Comparison of ENCODE assay signal across 34 cellular contexts in the genomic region with DNA sequence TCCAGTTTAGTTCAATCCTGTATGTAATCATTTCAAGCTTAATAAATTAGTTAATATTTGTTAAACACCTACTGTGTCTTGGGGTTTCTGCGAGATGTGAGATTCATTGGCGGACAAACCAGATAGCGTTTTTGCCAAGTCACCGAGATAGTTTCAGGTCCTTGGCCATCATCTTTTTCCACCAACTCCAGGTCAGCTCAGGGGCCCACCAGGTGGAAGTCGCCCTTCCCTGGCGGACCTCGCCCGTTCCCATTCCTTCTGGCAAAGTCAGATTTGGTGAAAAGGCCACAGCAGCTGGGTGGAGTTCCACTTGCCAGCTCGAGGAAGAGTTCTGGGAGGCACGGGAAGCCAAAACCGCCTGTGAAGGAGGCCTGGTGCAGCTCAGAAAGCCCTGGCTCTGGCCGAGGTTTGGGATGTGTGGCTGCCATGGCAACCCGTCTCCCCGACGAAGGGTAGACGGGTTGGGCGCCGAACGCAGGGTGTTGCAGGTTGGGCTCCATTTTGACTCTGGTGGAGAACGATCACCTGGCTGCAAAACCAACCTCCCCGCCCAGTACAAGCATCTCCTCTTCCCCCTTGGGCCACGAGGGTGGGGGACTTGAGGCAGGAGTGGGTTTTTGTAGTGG. TPM values are rescaled to one million over a fixed set of nuclear protein-coding genes. Genes with fewer than 3 reads are reported as not detected.
DNase-seq lines count a peak whose midpoint lies in the region; ATAC-seq, FAIRE-seq and TF ChIP-seq lines count a peak whose summit lies in the region.
"Had no signal": no experiment of that assay in that cellular context is flagged by ENCODE, and none has a peak within 500 bp of the region (broad histone marks: within the 10 kb centered on the region; RNA-seq: fewer than 3 reads in every experiment).

No MANE protein-coding gene starts in this region.

- H3K4me1 ChIP-seq in K562 (replicated peaks in 1 of 2; ENCODE audit: control insufficient read depth in 2 of 2, insufficient read depth in 2 of 2, low read length in 2 of 2) = peaks cover 54 to 62% of the 10 kb centered on the region in 2 experiments
- H3K4me1 ChIP-seq: colonic mucosa, uterus had no signal

- H3K36me3 ChIP-seq in K562 (ENCODE audit: control insufficient read depth, insufficient read depth, low read length) = peaks cover 33% of the 10 kb centered on the region; the same call in 2 of the 3 replicates
- H3K36me3 ChIP-seq: ascending aorta, colonic mucosa, heart right ventricle, pancreas, uterus had no signal

- no peak for TF ChIP-seq POLR2A in K562 (conservative IDR thresholded peaks at IDR 0.05)

- H3K9me3 ChIP-seq in K562 (replicated peaks; ENCODE audit: control insufficient read depth, insufficient read depth, low read depth, low read length) = no peaks in the 10 kb centered on the region
- H3K9me3 ChIP-seq: ascending aorta, colonic mucosa, esophagus squamous epithelium, heart right ventricle, mucosa of descending colon, pancreas, uterus had no signal

- in situ Hi-C loops in K562 (cut with MboI) = no loop called here

- no peak overlapping the region for H2AFZ ChIP-seq in K562 (ENCODE audit: low read depth, low read length)

- H3K36me3 Mint-ChIP-seq in natural killer cell treated with Interleukin-12 subunit alpha and Interleukin-12 subunit beta and Interleukin-15 and Interleukin-18, amount 100 ng/mL, for 72 hours = no peaks in the 10 kb centered on the region
- H3K36me3 Mint-ChIP-seq in natural killer cell (no peaks in the 10 kb centered on the region), memory B cell (peaks cover 2% of the 10 kb centered on the region)
- no peaks in the 10 kb centered on the region for H3K36me3 Mint-ChIP-seq in activated naive CD8-positive, alpha-beta T cell treated with anti-CD3 and anti-CD28 coated beads, Interleukin-2, amount 50 U/mL, for 24 hours (ENCODE audit: low read depth)

- H3K4me3 Mint-ChIP-seq in natural killer cell treated with Interleukin-12 subunit alpha and Interleukin-12 subunit beta and Interleukin-15 and Interleukin-18, amount 100 ng/mL, for 72 hours = no peak overlapping the region
- no peak overlapping the region for H3K4me3 Mint-ChIP-seq in natural killer cell
- no peak overlapping the region for H3K4me3 Mint-ChIP-seq in memory B cell
- no peak overlapping the region for H3K4me3 Mint-ChIP-seq in activated naive CD8-positive, alpha-beta T cell treated with anti-CD3 and anti-CD28 coated beads, Interleukin-2, amount 50 U/mL, for 24 hours
- H3K4me3 Mint-ChIP-seq: activated naive CD8-positive, alpha-beta T cell treated with anti-CD3 and anti-CD28 coated beads for 36 hours; activated T-cell treated with anti-CD3 and anti-CD28 coated beads, Interleukin-2, amount 50 U/mL, for 4 hours; nephron progenitor cell; stimulated activated naive CD8-positive, alpha-beta T cell treated with anti-CD3 and anti-CD28 coated beads, Interleukin-15, Interleukin-2, amounts not matched to agents 100 ng/mL and 50 ng/mL, for 24 hours had no signal

- TF ChIP-seq EP300 in K562 (IDR thresholded peaks at IDR 0.05; ENCODE audit: low read length) = no peak; the same call in 1 of the 2 replicates

- BruUV-seq in K562 (replicated peaks; lab: Mats Ljungman, UMichigan) = no TSS peak

- no peak for TF ChIP-seq RAD21 in K562 (CRISPR knock-in tag; conservative IDR thresholded peaks at IDR 0.05 in 1 of 2, IDR thresholded peaks at IDR 0.05 in 1 of 2)

- H3K27me3 Mint-ChIP-seq in natural killer cell treated with Interleukin-12 subunit alpha and Interleukin-12 subunit beta and Interleukin-15 and Interleukin-18, amount 100 ng/mL, for 72 hours = no peaks in the 10 kb centered on the region
- H3K27me3 Mint-ChIP-seq in natural killer cell (ENCODE audit: low read depth in 2 of 2) (no peaks in the 10 kb centered on the region), memory B cell (no peaks in the 10 kb centered on the region)
- H3K27me3 Mint-ChIP-seq in activated naive CD8-positive, alpha-beta T cell treated with anti-CD3 and anti-CD28 coated beads, Interleukin-2, amount 50 U/mL, for 24 hours = no peaks in the 10 kb centered on the region
- H3K27me3 Mint-ChIP-seq: activated naive CD8-positive, alpha-beta T cell treated with anti-CD3 and anti-CD28 coated beads for 36 hours; stimulated activated naive CD8-positive, alpha-beta T cell treated with anti-CD3 and anti-CD28 coated beads, Interleukin-15, Interleukin-2, amounts not matched to agents 100 ng/mL and 50 ng/mL, for 24 hours had no signal

- peak overlapping the region; percentile 81 to 98 for H3K27ac Mint-ChIP-seq in natural killer cell treated with Interleukin-12 subunit alpha and Interleukin-12 subunit beta and Interleukin-15 and Interleukin-18, amount 100 ng/mL, for 72 hours
- H3K27ac Mint-ChIP-seq in natural killer cell = peak overlapping the region in 1 of 2 donors; percentile 97
- peak overlapping the region; percentile 76 for H3K27ac Mint-ChIP-seq in memory B cell
- H3K27ac Mint-ChIP-seq in activated naive CD8-positive, alpha-beta T cell treated with anti-CD3 and anti-CD28 coated beads, Interleukin-2, amount 50 U/mL, for 24 hours = no peak overlapping the region
- H3K27ac Mint-ChIP-seq: activated naive CD8-positive, alpha-beta T cell treated with anti-CD3 and anti-CD28 coated beads for 36 hours; nephron progenitor cell; stimulated activated naive CD8-positive, alpha-beta T cell treated with anti-CD3 and anti-CD28 coated beads, Interleukin-15, Interleukin-2, amounts not matched to agents 100 ng/mL and 50 ng/mL, for 24 hours had no signal

- 61% methylated on average over 22 of the region's 22 CpGs for WGBS in K562 (ENCODE audit: insufficient coverage, low coverage, missing lambda C conversion rate)

- FAIRE-seq in K562 (lab: Jason Lieb, UNC) = no peak
- FAIRE-seq: A204.1, GM12892, pancreas, small intestine had no signal

- no peak for ATAC-seq in natural killer cell treated with Interleukin-12 subunit alpha and Interleukin-12 subunit beta and Interleukin-15 and Interleukin-18, amount 100 ng/mL, for 72 hours
- no peak for ATAC-seq in natural killer cell
- ATAC-seq in K562 = no peak
- no peak for ATAC-seq in memory B cell (ENCODE audit: low read depth)
- no peak for ATAC-seq in activated naive CD8-positive, alpha-beta T cell treated with anti-CD3 and anti-CD28 coated beads, Interleukin-2, amount 50 U/mL, for 24 hours
- ATAC-seq: activated T-cell treated with anti-CD3 and anti-CD28 coated beads, Interleukin-2, amount 50 U/mL, for 4 hours; heart right ventricle; mucosa of descending colon; pancreas had no signal

- H3K4me2 ChIP-seq in K562 (ENCODE audit: insufficient read depth, low read length) = peak overlapping the region; percentile 38; the same call in 1 of the 2 replicates

- H3K27ac ChIP-seq in K562 (ENCODE audit: extremely low read depth, low read depth, low read length) = no peak overlapping the region
- H3K27ac ChIP-seq: ascending aorta, colonic mucosa, pancreas, SK-N-MC, uterus had no signal

- H3K79me2 ChIP-seq in K562 (ENCODE audit: control insufficient read depth, insufficient read depth, low read length) = peaks cover 95% of the 10 kb centered on the region

- peaks cover 59 to 69% of the 10 kb centered on the region in 2 donors for H3K4me1 Mint-ChIP-seq in natural killer cell treated with Interleukin-12 subunit alpha and Interleukin-12 subunit beta and Interleukin-15 and Interleukin-18, amount 100 ng/mL, for 72 hours (ENCODE audit: low read depth in 2 of 2)
- H3K4me1 Mint-ChIP-seq in natural killer cell (peaks cover 63 to 77% of the 10 kb centered on the region in 2 donors), memory B cell (peaks cover 54% of the 10 kb centered on the region)
- peaks cover 49% of the 10 kb centered on the region for H3K4me1 Mint-ChIP-seq in activated naive CD8-positive, alpha-beta T cell treated with anti-CD3 and anti-CD28 coated beads, Interleukin-2, amount 50 U/mL, for 24 hours

- no peak for DNase-seq in natural killer cell treated with Interleukin-12 subunit alpha and Interleukin-12 subunit beta and Interleukin-15 and Interleukin-18, amount 100 ng/mL, for 72 hours (ENCODE audit: low spot score)
- DNase-seq in natural killer cell (no peak), K562 (ENCODE audit: extremely low read depth in 1 of 4, low spot score in 3 of 4) (no peak), memory B cell (ENCODE audit: low spot score in 2 of 2) (no peak), SIG-M5 (lab: John Stamatoyannopoulos, UW) (no peak), GDM1 (lab: John Stamatoyannopoulos, UW) (no peak), foreskin fibroblast (no peak)
- no peak for DNase-seq in activated naive CD8-positive, alpha-beta T cell treated with anti-CD3 and anti-CD28 coated beads, Interleukin-2, amount 50 U/mL, for 24 hours
- DNase-seq: activated CD4-positive, alpha-beta T cell treated with anti-CD3 and anti-CD28 coated beads, Interleukin-2, amount 50 U/mL, for 1 hour; activated CD4-positive, CD25-positive, alpha-beta regulatory T cell; activated gamma-delta T cell; activated naive CD8-positive, alpha-beta T cell treated with anti-CD3 and anti-CD28 coated beads for 36 hours; activated T-cell treated with anti-CD3 and anti-CD28 coated beads, Interleukin-2, amount 50 U/mL, for 4 hours; colonic mucosa; DMS153; esophagus squamous epithelium; foreskin melanocyte; heart right ventricle; NCI-H1048; NCI-H1694 treated with DMSO at 0.1 percent for 48 hours; NCI-H446 treated with DMSO at 0.1 percent for 48 hours; nephron progenitor cell; pancreas; retina; RPMI8226; small intestine; uterus had no signal

- peak overlapping the region in 1 of 2 experiments; percentile 23; a peak in 2 of 4 replicates for H3K9ac ChIP-seq in K562 (ENCODE audit: insufficient read depth in 1 of 2, low read depth in 2 of 2, low read length in 2 of 2)

- no peaks in the 10 kb centered on the region for H3K27me3 ChIP-seq in K562 (ENCODE audit: control insufficient read depth in 2 of 2, insufficient read depth in 2 of 2, low read length in 2 of 2)
- H3K27me3 ChIP-seq: ascending aorta, colonic mucosa, esophagus squamous epithelium, heart right ventricle, pancreas, uterus had no signal

- no peaks in the 10 kb centered on the region for H3K9me3 Mint-ChIP-seq in natural killer cell treated with Interleukin-12 subunit alpha and Interleukin-12 subunit beta and Interleukin-15 and Interleukin-18, amount 100 ng/mL, for 72 hours
- no peaks in the 10 kb centered on the region for H3K9me3 Mint-ChIP-seq in natural killer cell
- H3K9me3 Mint-ChIP-seq in memory B cell = no peaks in the 10 kb centered on the region
- no peaks in the 10 kb centered on the region for H3K9me3 Mint-ChIP-seq in activated naive CD8-positive, alpha-beta T cell treated with anti-CD3 and anti-CD28 coated beads, Interleukin-2, amount 50 U/mL, for 24 hours
- H3K9me3 Mint-ChIP-seq: activated naive CD8-positive, alpha-beta T cell treated with anti-CD3 and anti-CD28 coated beads for 36 hours; activated T-cell treated with anti-CD3 and anti-CD28 coated beads, Interleukin-2, amount 50 U/mL, for 4 hours; nephron progenitor cell; stimulated activated naive CD8-positive, alpha-beta T cell treated with anti-CD3 and anti-CD28 coated beads, Interleukin-15, Interleukin-2, amounts not matched to agents 100 ng/mL and 50 ng/mL, for 24 hours had no signal

- TF ChIP-seq CTCF in natural killer cell (IDR thresholded peaks at IDR 0.05) (no peak), K562 (IDR thresholded peaks at IDR 0.05 in 2 of 3, conservative IDR thresholded peaks at IDR 0.05 in 1 of 3; ENCODE audit: insufficient read depth in 2 of 3, low read depth in 1 of 3, low read length in 3 of 3) (no peak), foreskin fibroblast (IDR thresholded peaks at IDR 0.05; ENCODE audit: low read depth, low read length) (no peak)

- no peaks in the 10 kb centered on the region for H3K9me1 ChIP-seq in K562 (ENCODE audit: control insufficient read depth, insufficient read depth, low read length)

- H3K4me3 ChIP-seq in K562 (no peak overlapping the region), foreskin fibroblast (ENCODE audit: low read depth in 1 of 2, low read length in 2 of 2) (no peak overlapping the region)
- H3K4me3 ChIP-seq: ascending aorta, colonic mucosa, esophagus squamous epithelium, heart right ventricle, lung, mucosa of descending colon, pancreas, SK-N-MC, uterus had no signal

- peaks cover 19% of the 10 kb centered on the region; the same call in 1 of the 2 replicates for H4K20me1 ChIP-seq in K562 (replicated peaks; ENCODE audit: control insufficient read depth, insufficient read depth, low read length)

- intact Hi-C loops in natural killer cell (cut with micrococcal nuclease) = no loop called here
- intact Hi-C loops in K562 (cut with micrococcal nuclease) = loop anchor here (5.0 kb wide), 1 partner anchor 37 kb away; no protein-coding TSS in a partner anchor

- CTCF ChIA-PET in K562 (lab: Yijun Ruan, JAX; ENCODE audit: low intra/inter-chr PET ratio) = no interaction called here

- POLR2A ChIA-PET in K562 (lab: Yijun Ruan, JAX) = interaction anchor here (0.5 to 1.7 kb wide), 7 partner anchors 8 to 422 kb away, joined by 3 to 18 read pairs (median 3); no protein-coding TSS in a partner anchor

RNA-seq across cellular contexts. Expression of a gene that starts 39.5 kb away (rescaled TPM):
- 10 to 100 TPM; 48.0 to 57.6 TPM for total RNA-seq in natural killer cell treated with Interleukin-12 subunit alpha and Interleukin-12 subunit beta and Interleukin-15 and Interleukin-18, amount 100 ng/mL, for 72 hours
- 100 to 1,000 TPM in 1 of 3 donors, 10 to 100 TPM in 2; 88.2 to 115 (median 91.5) TPM for total RNA-seq in natural killer cell
- 107 and 183 TPM in 2 replicates for total RNA-seq in K562 (2011; cell fraction: chromatin; rRNA removed; ENCODE audit: low replicate concordance)
- total RNA-seq in K562 (2011; cell fraction: nucleolus; rRNA removed) = 75.7 and 79.0 TPM in 2 replicates
- 101 and 152 TPM in 2 replicates for total RNA-seq in K562 (2011; cell fraction: nucleoplasm; rRNA removed)
- total RNA-seq in K562 (2014; rRNA removed) = 16.1 and 19.1 TPM in 2 replicates
- total RNA-seq in K562 (2014; rRNA removed; fragmentation: Illumina TruSeq; extraction: Trizol) = 10.3 and 10.8 TPM in 2 replicates
- total RNA-seq in K562 (2015; rRNA removed; fragmentation: Illumina TruSeq; extraction: Trizol) = 9.7 and 11.5 TPM in 2 replicates
- total RNA-seq in K562 (2021) = 66.4 and 82.5 TPM in 2 replicates
- polyA plus RNA-seq in K562 (2011; rRNA removed) = 8.1 and 19.2 TPM in 2 replicates
- 17.6 and 21.0 TPM in 2 replicates for polyA plus RNA-seq in K562 (2011; cell fraction: cytosol; rRNA removed)
- 46.1 and 50.8 TPM in 2 replicates for polyA plus RNA-seq in K562 (2011; cell fraction: nucleus; rRNA removed)
- polyA plus RNA-seq in K562 (2012) = 51.9 and 88.9 TPM in 2 replicates
- polyA plus RNA-seq in K562 (2014; fragmentation: Illumina TruSeq; extraction: Trizol) = 39.4 and 41.6 TPM in 2 replicates
- 1 to 10 TPM in 1 of 2 experiments, under 1 TPM in 1; 0.94 to 1.9 TPM for polyA plus RNA-seq in K562 (2014; fragmentation: Nextera tagmentation; extraction: Ambion mirVana)
- 15.6 and 21.0 TPM in 2 replicates for polyA plus RNA-seq in K562 (2014; rRNA removed)
- 20.3 and 24.1 TPM in 2 replicates for polyA minus RNA-seq in K562 (2011; rRNA and poly(A)+ RNA removed)
- polyA minus RNA-seq in K562 (2011; cell fraction: cytosol; rRNA and poly(A)+ RNA removed) = 45.6 and 90.6 TPM in 2 replicates
- 26.0 and 43.0 TPM in 2 replicates for polyA minus RNA-seq in K562 (2011; cell fraction: nucleus; rRNA and poly(A)+ RNA removed)
